In genomic region chr10:17183110-17183509, GRCh38 we compare ENCODE assay signal across 1 cellular context.
TF ChIP-seq lines count a peak whose summit lies in the region.

No MANE protein-coding gene starts in this region.

TF ChIP-seq in HCT116, 20 proteins besides CTCF, POLR2A, EP300 and RAD21 (continued from another document):
- TF ChIP-seq ATF3 (IDR thresholded peaks at IDR 0.05), result no peak
- no peak for TF ChIP-seq TCF7L2 (IDR thresholded peaks at IDR 0.05; ENCODE audit: borderline replicate concordance, extremely low read depth, insufficient read depth, insufficient read length)
- TF ChIP-seq JUND (IDR thresholded peaks at IDR 0.05), result no peak
- TF ChIP-seq ZNF274 (IDR thresholded peaks at IDR 0.05; ENCODE audit: low read depth, low read length), result no peak
- no peak for TF ChIP-seq CEBPB (IDR thresholded peaks at IDR 0.05; ENCODE audit: low read depth)
- no peak for TF ChIP-seq EGR1 (IDR thresholded peaks at IDR 0.05; ENCODE audit: low read depth)
- TF ChIP-seq POLR2AphosphoS5 (IDR thresholded peaks at IDR 0.05; ENCODE audit: low read depth, low read length), result no peak
- TF ChIP-seq EZH2phosphoT487 (IDR thresholded peaks at IDR 0.05; ENCODE audit: borderline replicate concordance), result no peak
- TF ChIP-seq SP1 (IDR thresholded peaks at IDR 0.05; ENCODE audit: low read depth), result no peak
- no peak for TF ChIP-seq CBX3 (IDR thresholded peaks at IDR 0.05; ENCODE audit: low read depth)
- TF ChIP-seq ELF1 (IDR thresholded peaks at IDR 0.05; ENCODE audit: borderline replicate concordance, low read depth), result no peak
- TF ChIP-seq FOSL1 (IDR thresholded peaks at IDR 0.05; ENCODE audit: low read depth), result no peak
TF ChIP-seq in HCT116: peak in this region for 0.
